ENCODE assay signal across 16 cellular contexts in the genomic region with DNA sequence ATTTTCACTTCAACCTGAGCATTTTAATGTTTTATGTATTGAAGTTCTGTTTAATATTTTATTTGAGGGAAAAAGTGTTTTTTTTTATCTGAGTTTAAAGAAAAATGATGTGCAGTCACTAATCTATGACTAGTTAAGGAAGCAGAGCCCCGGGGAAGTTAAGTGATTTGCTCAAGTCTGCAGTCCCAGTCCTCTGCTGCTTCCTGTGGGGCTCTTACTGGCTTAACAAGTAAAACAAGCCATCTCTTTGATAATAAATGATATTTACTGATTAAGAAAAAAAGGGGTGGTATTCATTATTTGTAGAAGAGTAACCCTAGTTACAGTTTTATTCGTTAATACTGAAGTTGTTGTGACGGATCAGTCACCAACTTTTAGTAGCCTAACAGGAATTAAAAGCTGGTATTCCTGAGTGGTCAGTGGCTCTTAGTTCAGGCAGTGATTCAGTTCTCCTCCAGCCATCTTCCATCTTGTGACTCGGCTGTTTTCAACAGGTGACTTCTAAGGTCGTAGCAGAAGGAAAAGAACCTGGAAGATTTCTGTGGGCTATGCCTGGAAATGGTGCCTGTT. TPM values are rescaled to one million over a fixed set of nuclear protein-coding genes. Genes with fewer than 3 reads are reported as not detected.
DNase-seq lines count a peak whose midpoint lies in the region; ATAC-seq and TF ChIP-seq lines count a peak whose summit lies in the region.
"Had no signal": no experiment of that assay in that cellular context is flagged by ENCODE, and none has a peak within 500 bp of the region (broad histone marks: within the 10 kb centered on the region; RNA-seq: fewer than 3 reads in every experiment).

No MANE protein-coding gene starts in this region.

- no peaks in the 10 kb centered on the region for H3K9me3 Mint-ChIP-seq in stimulated activated naive CD8-positive, alpha-beta T cell treated with anti-CD3 and anti-CD28 coated beads, Interleukin-15, Interleukin-2, amounts not matched to agents 100 ng/mL and 50 ng/mL, for 24 hours
- H3K9me3 Mint-ChIP-seq in activated CD8-positive, alpha-beta T cell treated with anti-CD3 and anti-CD28 coated beads for 36 hours, result no peaks in the 10 kb centered on the region

- peak overlapping the region; percentile 98 for H3K27ac Mint-ChIP-seq in stimulated activated naive CD8-positive, alpha-beta T cell treated with anti-CD3 and anti-CD28 coated beads, Interleukin-15, Interleukin-2, amounts not matched to agents 100 ng/mL and 50 ng/mL, for 24 hours
- peak overlapping the region; percentile 98 for H3K27ac Mint-ChIP-seq in activated CD8-positive, alpha-beta T cell treated with anti-CD3 and anti-CD28 coated beads for 36 hours
- H3K27ac Mint-ChIP-seq: B cell had no signal

- ATAC-seq in stimulated activated naive CD8-positive, alpha-beta T cell treated with anti-CD3 and anti-CD28 coated beads, Interleukin-15, Interleukin-2, amounts not matched to agents 100 U/mL and 50 U/mL, for 24 hours, result no peak
- no peak for ATAC-seq in activated CD8-positive, alpha-beta T cell treated with anti-CD3 and anti-CD28 coated beads for 36 hours
- ATAC-seq in left ventricle myocardium superior (no peak), GM18858 (IDR thresholded peaks at IDR 0.05; ENCODE audit: unreplicated experiment) (no peak), GM21786 (IDR thresholded peaks at IDR 0.05; ENCODE audit: unreplicated experiment) (no peak)
- ATAC-seq: left colon had no signal

- peak overlapping the region in 3 of 4 donors; percentile 18 to 63 (median 44) for H3K27ac ChIP-seq in esophagus squamous epithelium
- H3K27ac ChIP-seq: breast epithelium, KMS-11, suprapubic skin had no signal

- H3K4me3 Mint-ChIP-seq in stimulated activated naive CD8-positive, alpha-beta T cell treated with anti-CD3 and anti-CD28 coated beads, Interleukin-15, Interleukin-2, amounts not matched to agents 100 ng/mL and 50 ng/mL, for 24 hours, result peak overlapping the region; percentile 78
- peak overlapping the region; percentile 34 for H3K4me3 Mint-ChIP-seq in activated CD8-positive, alpha-beta T cell treated with anti-CD3 and anti-CD28 coated beads for 36 hours
- H3K4me3 Mint-ChIP-seq: B cell had no signal

- no peaks in the 10 kb centered on the region for H3K9me3 ChIP-seq in esophagus squamous epithelium
- H3K9me3 ChIP-seq: breast epithelium, suprapubic skin had no signal

- H3K4me1 Mint-ChIP-seq in stimulated activated naive CD8-positive, alpha-beta T cell treated with anti-CD3 and anti-CD28 coated beads, Interleukin-15, Interleukin-2, amounts not matched to agents 100 ng/mL and 50 ng/mL, for 24 hours (ENCODE audit: low read depth), result peaks cover 100% of the 10 kb centered on the region
- H3K4me1 Mint-ChIP-seq in activated CD8-positive, alpha-beta T cell treated with anti-CD3 and anti-CD28 coated beads for 36 hours (ENCODE audit: low read depth), result peaks cover 92% of the 10 kb centered on the region

- no peak for TF ChIP-seq CTCF in activated CD8-positive, alpha-beta T cell treated with anti-CD3 and anti-CD28 coated beads for 36 hours (IDR thresholded peaks at IDR 0.05)
- no peak for TF ChIP-seq CTCF in esophagus squamous epithelium (IDR thresholded peaks at IDR 0.05)

- intact Hi-C loops in activated CD8-positive, alpha-beta T cell treated with anti-CD3 and anti-CD28 coated beads for 36 hours (cut with micrococcal nuclease), result loop anchor here (5.0 to 10.0 kb wide), 3 partner anchors 77 to 184 kb away; a partner anchor contains a TSS
- intact Hi-C loops in esophagus squamous epithelium (cut with DNase I) (no loop called here), left ventricle myocardium superior (cut with micrococcal nuclease) (no loop called here)

- no peaks in the 10 kb centered on the region for H3K36me3 ChIP-seq in esophagus squamous epithelium
- H3K36me3 ChIP-seq: breast epithelium, suprapubic skin had no signal

- H3K4me1 ChIP-seq in esophagus squamous epithelium, result peaks cover 0 to 6% (median 0%) of the 10 kb centered on the region in 3 donors
- H3K4me1 ChIP-seq: breast epithelium, suprapubic skin had no signal

- TF ChIP-seq POLR2A in esophagus squamous epithelium (IDR thresholded peaks at IDR 0.05), result no peak

- 58 to 67% methylated on average over 5 of the region's 5 CpGs for WGBS in esophagus squamous epithelium, 2 donors

- no peaks in the 10 kb centered on the region for H3K27me3 Mint-ChIP-seq in stimulated activated naive CD8-positive, alpha-beta T cell treated with anti-CD3 and anti-CD28 coated beads, Interleukin-15, Interleukin-2, amounts not matched to agents 100 ng/mL and 50 ng/mL, for 24 hours
- no peaks in the 10 kb centered on the region for H3K27me3 Mint-ChIP-seq in activated CD8-positive, alpha-beta T cell treated with anti-CD3 and anti-CD28 coated beads for 36 hours
- H3K27me3 Mint-ChIP-seq: B cell had no signal

- CTCF ChIA-PET in activated CD8-positive, alpha-beta T cell treated with anti-CD3 and anti-CD28 coated beads for 36 hours (lab: Charles Lee), result interaction anchor here (2.2 to 2.5 kb wide), 2 partner anchors 10 to 21 kb away, joined by 9 to 12 read pairs; a partner anchor contains a TSS

- H3K27me3 ChIP-seq in esophagus squamous epithelium, result no peaks in the 10 kb centered on the region
- H3K27me3 ChIP-seq: breast epithelium, suprapubic skin had no signal

- H3K36me3 Mint-ChIP-seq in stimulated activated naive CD8-positive, alpha-beta T cell treated with anti-CD3 and anti-CD28 coated beads, Interleukin-15, Interleukin-2, amounts not matched to agents 100 ng/mL and 50 ng/mL, for 24 hours (ENCODE audit: low read depth), result peaks cover 69% of the 10 kb centered on the region
- H3K36me3 Mint-ChIP-seq in activated CD8-positive, alpha-beta T cell treated with anti-CD3 and anti-CD28 coated beads for 36 hours (ENCODE audit: low read depth), result peaks cover 72% of the 10 kb centered on the region

- no peak for DNase-seq in stimulated activated naive CD8-positive, alpha-beta T cell treated with anti-CD3 and anti-CD28 coated beads, Interleukin-15, Interleukin-2, amounts not matched to agents 100 U/mL and 50 U/mL, for 24 hours
- DNase-seq in activated CD8-positive, alpha-beta T cell treated with anti-CD3 and anti-CD28 coated beads for 36 hours, result peak; percentile 57
- DNase-seq in esophagus squamous epithelium (lab: John Stamatoyannopoulos, UW) (no peak), left ventricle myocardium superior (no peak)
- DNase-seq: left colon, NCI-H1417, NCI-H2171 treated with DMSO at 0.1 percent for 48 hours, posterior cingulate gyrus had no signal

- POLR2A ChIA-PET in activated CD8-positive, alpha-beta T cell treated with anti-CD3 and anti-CD28 coated beads for 36 hours (lab: Charles Lee), result interaction anchor here (0.7 to 7.3 kb wide), 12 partner anchors 8 to 281 kb away, joined by 3 to 68 read pairs (median 3); a partner anchor contains a TSS

- no peak overlapping the region for H3K4me3 ChIP-seq in esophagus squamous epithelium
- H3K4me3 ChIP-seq: breast epithelium, smooth muscle cell, suprapubic skin had no signal

RNA-seq across cellular contexts. Expression of a gene that starts 21.7 kb away (rescaled TPM):
- total RNA-seq in activated CD8-positive, alpha-beta T cell treated with anti-CD3 and anti-CD28 coated beads for 36 hours, result 100 to 1,000 TPM; 103 to 107 TPM
- total RNA-seq in esophagus squamous epithelium (10 to 100 TPM; 19.7 to 66.7 (median 44.1) TPM), left ventricle myocardium superior (4.7 TPM)
